In genomic region chr20:20204326-20204725, GRCh38 we compare ENCODE assay signal across 22 cellular contexts.
A peak's percentile ranks its signal among the peaks of the same experiment; 100 is the strongest.
DNase-seq lines count a peak whose midpoint lies in the region; ATAC-seq and TF ChIP-seq lines count a peak whose summit lies in the region.
"Had no signal": no experiment of that assay in that cellular context is flagged by ENCODE, and none has a peak within 500 bp of the region (broad histone marks: within the 10 kb centered on the region; RNA-seq: fewer than 3 reads in every experiment).

No MANE protein-coding gene starts in this region.

- H3K27ac Mint-ChIP-seq in immature natural killer cell = peak overlapping the region in 5 of 6 donors; percentile 1 to 98 (median 82)
- H3K27ac Mint-ChIP-seq in activated CD8-positive, alpha-beta T cell treated with anti-CD3 and anti-CD28 coated beads, Interleukin-2, amount 10 ng/mL, durations not matched to agents 7 days and 5 days = no peak overlapping the region
- H3K27ac Mint-ChIP-seq: activated CD4-positive, alpha-beta memory T cell treated with anti-CD3 and anti-CD28 coated beads, Interleukin-2, amount 10 ng/mL, durations not matched to agents 7 days and 5 days; activated naive CD8-positive, alpha-beta T cell treated with anti-CD3 and anti-CD28 coated beads for 36 hours; stimulated activated effector memory CD8-positive, alpha-beta T cell treated with anti-CD3 and anti-CD28 coated beads, Interleukin-12 subunit alpha, Interleukin-12 subunit beta, amount 100 ng/mL, for 72 hours; T-cell had no signal

- no peaks in the 10 kb centered on the region for H3K36me3 ChIP-seq in ovary
- H3K36me3 ChIP-seq in upper lobe of left lung = no peaks in the 10 kb centered on the region
- H3K36me3 ChIP-seq: breast epithelium, thoracic aorta had no signal

- H3K27me3 ChIP-seq in ovary (no peaks in the 10 kb centered on the region), upper lobe of left lung (no peaks in the 10 kb centered on the region)
- H3K27me3 ChIP-seq: breast epithelium had no signal

- no peaks in the 10 kb centered on the region for H3K9me3 Mint-ChIP-seq in immature natural killer cell
- H3K9me3 Mint-ChIP-seq in activated CD8-positive, alpha-beta T cell treated with anti-CD3 and anti-CD28 coated beads, Interleukin-2, amount 10 ng/mL, durations not matched to agents 7 days and 5 days (ENCODE audit: insufficient read depth) = no peaks in the 10 kb centered on the region
- H3K9me3 Mint-ChIP-seq: activated CD4-positive, alpha-beta memory T cell treated with anti-CD3 and anti-CD28 coated beads, Interleukin-2, amount 10 ng/mL, durations not matched to agents 7 days and 5 days; activated naive CD8-positive, alpha-beta T cell treated with anti-CD3 and anti-CD28 coated beads for 36 hours; stimulated activated effector memory CD8-positive, alpha-beta T cell treated with anti-CD3 and anti-CD28 coated beads, Interleukin-12 subunit alpha, Interleukin-12 subunit beta, amount 100 ng/mL, for 72 hours; T-cell had no signal

- TF ChIP-seq EP300 in ovary (IDR thresholded peaks at IDR 0.05) (no peak), upper lobe of left lung (IDR thresholded peaks at IDR 0.05) (no peak)

- ATAC-seq in upper lobe of left lung (ENCODE audit: low FRiP score in 2 of 2) = no peak
- no peak for ATAC-seq in activated CD8-positive, alpha-beta T cell treated with anti-CD3 and anti-CD28 coated beads, Interleukin-2, amount 10 ng/mL, durations not matched to agents 7 days and 5 days
- ATAC-seq: esophagus mucosa; naive thymus-derived CD8-positive, alpha-beta T cell; stimulated activated effector memory CD8-positive, alpha-beta T cell treated with anti-CD3 and anti-CD28 coated beads, Interleukin-12 subunit alpha, Interleukin-12 subunit beta, amount 100 ng/mL, for 72 hours; T-cell had no signal

- CTCF ChIA-PET in activated CD8-positive, alpha-beta T cell treated with anti-CD3 and anti-CD28 coated beads, Interleukin-2, amount 10 ng/mL, durations not matched to agents 7 days and 5 days (lab: Charles Lee) = no interaction called here

- DNase-seq in DMS53 treated with DMSO at 0.1 percent for 48 hours (lab: John Stamatoyannopoulos, UW; ENCODE audit: unreplicated experiment) = peak; percentile 48
- peak; percentile 85 to 86 for DNase-seq in NCI-H1930 (lab: John Stamatoyannopoulos, UW)
- DNase-seq in NCI-H510A treated with DMSO at 0.1 percent for 48 hours (lab: John Stamatoyannopoulos, UW) = peak; percentile 94
- no peak for DNase-seq in immature natural killer cell
- DNase-seq in HCEC 1CT = no peak
- DNase-seq in ovary = no peak
- DNase-seq in upper lobe of left lung = no peak
- no peak for DNase-seq in activated CD8-positive, alpha-beta T cell treated with anti-CD3 and anti-CD28 coated beads, Interleukin-2, amount 10 ng/mL, durations not matched to agents 7 days and 5 days
- DNase-seq: activated CD4-positive, alpha-beta memory T cell treated with anti-CD3 and anti-CD28 coated beads, Interleukin-2, amount 10 ng/mL, durations not matched to agents 7 days and 5 days; activated naive CD8-positive, alpha-beta T cell treated with anti-CD3 and anti-CD28 coated beads for 36 hours; Calu3; dorsolateral prefrontal cortex; GOT3; head of caudate nucleus; mammary epithelial cell; MM.1S; naive thymus-derived CD8-positive, alpha-beta T cell; T-cell had no signal

- intact Hi-C loops in ovary (cut with DNase I) = no loop called here

- H3K9me3 ChIP-seq in ovary = no peaks in the 10 kb centered on the region
- H3K9me3 ChIP-seq in upper lobe of left lung = no peaks in the 10 kb centered on the region
- H3K9me3 ChIP-seq: breast epithelium, thoracic aorta had no signal

- TF ChIP-seq POLR2A in ovary (IDR thresholded peaks at IDR 0.05) (no peak), upper lobe of left lung (IDR thresholded peaks at IDR 0.05) (no peak)

- H3K4me3 ChIP-seq in ovary (no peak overlapping the region), upper lobe of left lung (no peak overlapping the region)
- H3K4me3 ChIP-seq: breast epithelium, dorsolateral prefrontal cortex, thoracic aorta had no signal

- H3K36me3 Mint-ChIP-seq in immature natural killer cell = peaks cover 0 to 5% (median 0%) of the 10 kb centered on the region in 3 donors
- H3K36me3 Mint-ChIP-seq in activated CD8-positive, alpha-beta T cell treated with anti-CD3 and anti-CD28 coated beads, Interleukin-2, amount 10 ng/mL, durations not matched to agents 7 days and 5 days (ENCODE audit: low read depth) = no peaks in the 10 kb centered on the region
- H3K36me3 Mint-ChIP-seq: activated naive CD8-positive, alpha-beta T cell treated with anti-CD3 and anti-CD28 coated beads for 36 hours; naive thymus-derived CD8-positive, alpha-beta T cell; stimulated activated effector memory CD8-positive, alpha-beta T cell treated with anti-CD3 and anti-CD28 coated beads, Interleukin-12 subunit alpha, Interleukin-12 subunit beta, amount 100 ng/mL, for 72 hours; T-cell had no signal

- TF ChIP-seq CTCF in ovary (IDR thresholded peaks at IDR 0.05) (no peak), upper lobe of left lung (IDR thresholded peaks at IDR 0.05) (no peak)

- POLR2A ChIA-PET in activated CD8-positive, alpha-beta T cell treated with anti-CD3 and anti-CD28 coated beads, Interleukin-2, amount 10 ng/mL, durations not matched to agents 7 days and 5 days (lab: Charles Lee) = no interaction called here

- no peak overlapping the region for H3K27ac ChIP-seq in ovary
- H3K27ac ChIP-seq in upper lobe of left lung = no peak overlapping the region
- H3K27ac ChIP-seq: breast epithelium, dorsolateral prefrontal cortex, thoracic aorta had no signal

- peak overlapping the region in 3 of 5 donors; percentile 4 to 26 (median 12) for H3K4me3 Mint-ChIP-seq in immature natural killer cell
- no peak overlapping the region for H3K4me3 Mint-ChIP-seq in activated CD8-positive, alpha-beta T cell treated with anti-CD3 and anti-CD28 coated beads, Interleukin-2, amount 10 ng/mL, durations not matched to agents 7 days and 5 days
- H3K4me3 Mint-ChIP-seq: activated CD4-positive, alpha-beta memory T cell treated with anti-CD3 and anti-CD28 coated beads, Interleukin-2, amount 10 ng/mL, durations not matched to agents 7 days and 5 days; activated naive CD8-positive, alpha-beta T cell treated with anti-CD3 and anti-CD28 coated beads for 36 hours; naive thymus-derived CD8-positive, alpha-beta T cell; stimulated activated effector memory CD8-positive, alpha-beta T cell treated with anti-CD3 and anti-CD28 coated beads, Interleukin-12 subunit alpha, Interleukin-12 subunit beta, amount 100 ng/mL, for 72 hours; T-cell had no signal

- H3K27me3 Mint-ChIP-seq in immature natural killer cell (ENCODE audit: low read depth in 3 of 3) = peaks cover 0 to 17% (median 5%) of the 10 kb centered on the region in 3 donors
- peaks cover 2% of the 10 kb centered on the region for H3K27me3 Mint-ChIP-seq in activated CD8-positive, alpha-beta T cell treated with anti-CD3 and anti-CD28 coated beads, Interleukin-2, amount 10 ng/mL, durations not matched to agents 7 days and 5 days (ENCODE audit: low read depth)

- H3K4me1 ChIP-seq in ovary (ENCODE audit: insufficient read depth) (no peaks in the 10 kb centered on the region), upper lobe of left lung (peaks cover 0 to 3% (median 0%) of the 10 kb centered on the region in 4 donors)
- H3K4me1 ChIP-seq: breast epithelium had no signal

- WGBS in ovary, 3 donors = 56 to 67% (median 66%) methylated on average over 3 of the region's 3 CpGs
- WGBS in upper lobe of left lung, 2 donors = 56 to 66% methylated on average over 3 of the region's 3 CpGs

- peaks cover 52 to 58% of the 10 kb centered on the region in 2 donors for H3K4me1 Mint-ChIP-seq in immature natural killer cell
- no peaks in the 10 kb centered on the region for H3K4me1 Mint-ChIP-seq in activated CD8-positive, alpha-beta T cell treated with anti-CD3 and anti-CD28 coated beads, Interleukin-2, amount 10 ng/mL, durations not matched to agents 7 days and 5 days (ENCODE audit: low read depth)
- H3K4me1 Mint-ChIP-seq: activated CD4-positive, alpha-beta memory T cell treated with anti-CD3 and anti-CD28 coated beads, Interleukin-2, amount 10 ng/mL, durations not matched to agents 7 days and 5 days; activated naive CD8-positive, alpha-beta T cell treated with anti-CD3 and anti-CD28 coated beads for 36 hours; stimulated activated effector memory CD8-positive, alpha-beta T cell treated with anti-CD3 and anti-CD28 coated beads, Interleukin-12 subunit alpha, Interleukin-12 subunit beta, amount 100 ng/mL, for 72 hours; T-cell had no signal

Comparison
In these comparisons a context has a peak if more than half of its experiments do, and no peak if none do; other contexts are left out.
1. DNase-seq: peak in DMS53 treated with DMSO at 0.1 percent for 48 hours (single experiment), NCI-H1930 (2 of 2) and NCI-H510A treated with DMSO at 0.1 percent for 48 hours (single experiment); none in immature natural killer cell (0 of 3), HCEC 1CT (single experiment), ovary (0 of 5), upper lobe of left lung (0 of 2) and activated CD8-positive, alpha-beta T cell treated with anti-CD3 and anti-CD28 coated beads, Interleukin-2, amount 10 ng/mL, durations not matched to agents 7 days and 5 days (single experiment).